In genomic region chr3:187211532-187212274, GRCh38 we compare ENCODE assay signal across 19 cellular contexts. TPM values are rescaled to one million over a fixed set of nuclear protein-coding genes. Genes with fewer than 3 reads are reported as not detected.
DNase-seq lines count a peak whose midpoint lies in the region; ATAC-seq and TF ChIP-seq lines count a peak whose summit lies in the region.
"Had no signal": no experiment of that assay in that cellular context is flagged by ENCODE, and none has a peak within 500 bp of the region (broad histone marks: within the 10 kb centered on the region; RNA-seq: fewer than 3 reads in every experiment).

No MANE protein-coding gene starts in this region.

- DNase-seq in GM23248 (peak; percentile 87), RWPE1 (ENCODE audit: low spot score) (peak; percentile 41), coronary artery (ENCODE audit: low spot score) (no peak), psoas muscle (no peak), UCSD-AML1 (lab: John Stamatoyannopoulos, UW; ENCODE audit: unreplicated experiment) (no peak), SW 1271 (lab: John Stamatoyannopoulos, UW) (no peak)
- DNase-seq in stimulated activated CD8-positive, alpha-beta memory T cell treated with anti-CD3 and anti-CD28 coated beads, Interleukin-4, amount 100 ng/mL, for 48 hours: no peak
- no peak for DNase-seq in effector CD8-positive, alpha-beta T cell (lab: John Stamatoyannopoulos, UW)
- DNase-seq: activated CD8-positive, alpha-beta memory T cell treated with anti-CD3 and anti-CD28 coated beads, Interleukin-2, amount 50 U/mL, for 48 hours; activated naive CD8-positive, alpha-beta T cell treated with anti-CD3 and anti-CD28 coated beads, Interleukin-2, amount 10 ng/mL, durations not matched to agents 7 days and 5 days; gastrocnemius medialis; H9; islet precursor cell; NCI-H1048; NCI-H69; stimulated activated naive CD4-positive, alpha-beta T cell treated with Interleukin-2 at 50 U/mL for 16 hours had no signal

- no peaks in the 10 kb centered on the region for H3K9me3 ChIP-seq in GM23248 (ENCODE audit: low read depth)
- no peaks in the 10 kb centered on the region for H3K9me3 ChIP-seq in psoas muscle
- H3K9me3 ChIP-seq: gastrocnemius medialis had no signal

- no peaks in the 10 kb centered on the region for H3K27me3 ChIP-seq in GM23248 (replicated peaks; ENCODE audit: insufficient read depth)
- H3K27me3 ChIP-seq in psoas muscle (ENCODE audit: insufficient read depth in 3 of 3, low read length in 2 of 3): no peaks in the 10 kb centered on the region
- H3K27me3 ChIP-seq: gastrocnemius medialis had no signal

- peak overlapping the region; percentile 35 for H3K4me2 ChIP-seq in GM23248 (ENCODE audit: unreplicated experiment)

- no peaks in the 10 kb centered on the region for H3K79me2 ChIP-seq in GM23248 (ENCODE audit: insufficient read depth)

- H3F3A ChIP-seq in GM23248 (ENCODE audit: insufficient read depth): peaks cover 57% of the 10 kb centered on the region

- H3K27ac ChIP-seq in GM23248 (peak overlapping the region; percentile 21), RWPE1 (no peak overlapping the region), coronary artery (peak overlapping the region; percentile 68 to 81), psoas muscle (peak overlapping the region; percentile 19)
- H3K27ac ChIP-seq: C4-2B, gastrocnemius medialis had no signal

- CTCF ChIA-PET in RWPE1 (lab: Yijun Ruan, JAX): interaction anchor here (0.7 kb wide), 2 partner anchors 115 to 159 kb away, joined by 4 to 6 read pairs; no protein-coding TSS in a partner anchor

- in situ Hi-C loops in GM23248 (cut with MboI): no loop called here

- POLR2A ChIA-PET in RWPE1 (lab: Yijun Ruan, JAX; ENCODE audit: low non-redundant PET): no interaction called here

- no peaks in the 10 kb centered on the region for H3K9me2 ChIP-seq in GM23248 (ENCODE audit: insufficient read depth)

- H3K36me3 ChIP-seq in GM23248 (ENCODE audit: low read depth): no peaks in the 10 kb centered on the region
- no peaks in the 10 kb centered on the region for H3K36me3 ChIP-seq in psoas muscle (ENCODE audit: insufficient read depth in 1 of 2, low read depth in 1 of 2)
- H3K36me3 ChIP-seq: gastrocnemius medialis had no signal

- no peaks in the 10 kb centered on the region for H4K20me1 ChIP-seq in GM23248 (ENCODE audit: insufficient read depth)

- ATAC-seq in psoas muscle: peak; percentile 56 to 83 (median 75)

- H3K9ac ChIP-seq in GM23248: no peak overlapping the region

- WGBS in GM23248 (ENCODE audit: low coverage in 1 of 2, low lambda C conversion rate in 2 of 2, missing lambda C conversion rate in 2 of 2), 2 experiments: 26 to 35% methylated on average over 4 of the region's 4 CpGs
- WGBS in psoas muscle, 3 donors: 54 to 79% (median 60%) methylated on average over 4 of the region's 4 CpGs

- no peak overlapping the region for H2AFZ ChIP-seq in GM23248

- intact Hi-C loops in psoas muscle (cut with DNase I): no loop called here

- TF ChIP-seq CTCF in RWPE1 (conservative IDR thresholded peaks at IDR 0.05; ENCODE audit: low read depth) (no peak), coronary artery (IDR thresholded peaks at IDR 0.05) (no peak), psoas muscle (IDR thresholded peaks at IDR 0.05) (no peak)

- H3K4me3 ChIP-seq in GM23248: no peak overlapping the region
- no peak overlapping the region for H3K4me3 ChIP-seq in coronary artery
- H3K4me3 ChIP-seq in psoas muscle: no peak overlapping the region
- H3K4me3 ChIP-seq: gastrocnemius medialis had no signal

- peaks cover 54% of the 10 kb centered on the region for H3K4me1 ChIP-seq in GM23248 (ENCODE audit: insufficient read depth)
- peaks cover 31% of the 10 kb centered on the region for H3K4me1 ChIP-seq in psoas muscle

RNA-seq across cellular contexts. Expression of gene RTP1, which starts 14.4 kb away (rescaled TPM):
- not detected in 2 replicates for total RNA-seq in GM23248 (2014; rRNA removed; shearing (Covaris generic))
- not detected in 2 replicates for polyA plus RNA-seq in GM23248 (2016; fragmentation: Nextera tagmentation; extraction: Ambion mirVana)
- total RNA-seq in psoas muscle: not detected
- not detected for polyA plus RNA-seq in psoas muscle
- total RNA-seq: activated naive CD8-positive, alpha-beta T cell treated with anti-CD3 and anti-CD28 coated beads, Interleukin-2, amount 10 ng/mL, durations not matched to agents 7 days and 5 days; dermis microvascular lymphatic vessel endothelial cell; gastrocnemius medialis; renal cortical epithelial cell had no signal

Comparison
In these comparisons a context has a peak if more than half of its experiments do, and no peak if none do; other contexts are left out.
1. DNase-seq: peak in GM23248 (single experiment) and RWPE1 (single experiment); none in coronary artery (single experiment), psoas muscle (0 of 2), UCSD-AML1 (single experiment), SW 1271 (0 of 2), stimulated activated CD8-positive, alpha-beta memory T cell treated with anti-CD3 and anti-CD28 coated beads, Interleukin-4, amount 100 ng/mL, for 48 hours (single experiment) and effector CD8-positive, alpha-beta T cell (single experiment).